Comparison of ENCODE assay signal across 8 cellular contexts in genomic region chr19:11505032-11505503, GRCh38. TPM values are rescaled to one million over a fixed set of nuclear protein-coding genes. Genes with fewer than 3 reads are reported as not detected.
DNase-seq lines count a peak whose midpoint lies in the region; ATAC-seq and TF ChIP-seq lines count a peak whose summit lies in the region.

No MANE protein-coding gene starts in this region.

- H3K27ac Mint-ChIP-seq in endodermal cell (peak overlapping the region; percentile 91), mesothelial cell of epicardium (peak overlapping the region; percentile 97)

- TF ChIP-seq CTCF in endodermal cell (conservative IDR thresholded peaks at IDR 0.05) (no peak), mesothelial cell of epicardium (IDR thresholded peaks at IDR 0.05; ENCODE audit: unreplicated experiment) (no peak)

- peak overlapping the region; percentile 81 for H3K4me3 ChIP-seq in endodermal cell (ENCODE audit: low read length)

- ATAC-seq in GM21423 (IDR thresholded peaks at IDR 0.05; ENCODE audit: unreplicated experiment): peak; percentile 85

- H3K27me3 Mint-ChIP-seq in endodermal cell (ENCODE audit: insufficient read depth) (no peaks in the 10 kb centered on the region), mesothelial cell of epicardium (ENCODE audit: low read depth) (no peaks in the 10 kb centered on the region)

- H3K4me1 Mint-ChIP-seq in endodermal cell: peaks cover 7% of the 10 kb centered on the region
- H3K4me1 Mint-ChIP-seq in mesothelial cell of epicardium: peaks cover 14% of the 10 kb centered on the region

- peak overlapping the region; percentile 72 for H3K4me3 Mint-ChIP-seq in endodermal cell
- peak overlapping the region; percentile 80 for H3K4me3 Mint-ChIP-seq in mesothelial cell of epicardium

- H3K9me3 Mint-ChIP-seq in endodermal cell (no peaks in the 10 kb centered on the region), mesothelial cell of epicardium (no peaks in the 10 kb centered on the region)

- H3K36me3 Mint-ChIP-seq in endodermal cell (ENCODE audit: low read depth): peaks cover 10% of the 10 kb centered on the region
- peaks cover 2% of the 10 kb centered on the region for H3K36me3 Mint-ChIP-seq in mesothelial cell of epicardium

- H3K9me3 ChIP-seq in endodermal cell (ENCODE audit: control insufficient read depth, low read length): no peaks in the 10 kb centered on the region

- peak overlapping the region; percentile 96 for H3K27ac ChIP-seq in endodermal cell (ENCODE audit: low read depth, low read length)

- DNase-seq in COR-L47 (lab: John Stamatoyannopoulos, UW) (peak; percentile 96), HUDEP-2 (lab: John Stamatoyannopoulos, UW; ENCODE audit: unreplicated experiment in 76 of 76) (peak; percentile 74 to 100 (median 98)), NOMO-1 treated with DMSO at 0.1 percent for 48 hours (lab: John Stamatoyannopoulos, UW; ENCODE audit: unreplicated experiment) (peak; percentile 88), endodermal cell (peak; percentile 99), mesothelial cell of epicardium (ENCODE audit: low spot score in 2 of 2, unreplicated experiment in 2 of 2) (peak; percentile 89 to 94)
- peak; percentile 91 for DNase-seq in activated CD8-positive, alpha-beta memory T cell treated with anti-CD3 and anti-CD28 coated beads, Interleukin-2, amount 50 U/mL, for 24 hours (ENCODE audit: extremely low read depth)
- DNase-seq in stimulated activated CD8-positive, alpha-beta memory T cell treated with anti-CD3 and anti-CD28 coated beads, Interleukin-15, amount 100 ng/mL, for 4 hours (ENCODE audit: low read depth in 2 of 2): peak; percentile 89 to 93

- H3K9ac ChIP-seq in endodermal cell (ENCODE audit: extremely low read depth, low read length, poor library complexity, severe bottlenecking): peak overlapping the region; percentile 87

- H3K27me3 ChIP-seq in endodermal cell (ENCODE audit: control insufficient read depth, insufficient read depth, low read length, poor library complexity, severe bottlenecking): no peaks in the 10 kb centered on the region

- WGBS in endodermal cell (ENCODE audit: insufficient coverage in 1 of 2, insufficient read length in 1 of 2), 2 experiments: 0 to 3% methylated on average over 6 to 33 of the region's 33 CpGs

- no peaks in the 10 kb centered on the region for H3K4me1 ChIP-seq in endodermal cell (ENCODE audit: control insufficient read depth, insufficient read depth, low read length)

- H3K36me3 ChIP-seq in endodermal cell (ENCODE audit: control insufficient read depth, insufficient read depth, low read length): no peaks in the 10 kb centered on the region

RNA-seq across cellular contexts. Expression of gene ZNF653, which starts 0.6 kb away (rescaled TPM):
- total RNA-seq in endodermal cell (10 to 100 TPM; 12.3 to 12.6 TPM), mesothelial cell of epicardium (13.9 to 16.5 TPM (median 15.4 TPM) in 3 replicates)
- 11.9 TPM for polyA plus RNA-seq in endodermal cell (2013, experiment 1 of 2)
- polyA plus RNA-seq in endodermal cell (2013, experiment 2 of 2): 10.4 TPM

RNA-seq across cellular contexts. Expression of gene ECSIT, which starts 23.9 kb away (rescaled TPM):
- total RNA-seq in endodermal cell: 10 to 100 TPM; 24.7 to 26.2 TPM
- 39.6 TPM for polyA plus RNA-seq in endodermal cell (2013, experiment 1 of 2)
- 30.5 TPM for polyA plus RNA-seq in endodermal cell (2013, experiment 2 of 2)
- 32.1 to 34.4 TPM (median 32.2 TPM) in 3 replicates for total RNA-seq in mesothelial cell of epicardium

RNA-seq across cellular contexts. Expression of gene ELAVL3, which starts 24.2 kb away (rescaled TPM):
- total RNA-seq in endodermal cell: under 1 TPM in 1 of 2 donors, not detected in 1; 0.55 TPM
- polyA plus RNA-seq in endodermal cell (2013, experiment 1 of 2): 42.1 TPM
- 37.5 TPM for polyA plus RNA-seq in endodermal cell (2013, experiment 2 of 2)
- 0.07 to 0.63 TPM in 2 of 3 replicates, not detected in the other for total RNA-seq in mesothelial cell of epicardium

RNA-seq across cellular contexts. Expression of gene CNN1, which starts 33.6 kb away (rescaled TPM):
- total RNA-seq in endodermal cell (10 to 100 TPM; 12.8 to 16.2 TPM), mesothelial cell of epicardium (27.7 to 30.1 TPM (median 29.6 TPM) in 3 replicates)
- 15.2 TPM for polyA plus RNA-seq in endodermal cell (2013, experiment 1 of 2)
- polyA plus RNA-seq in endodermal cell (2013, experiment 2 of 2): 17.3 TPM

RNA-seq across cellular contexts. Expression of gene ELOF1, which starts 54.0 kb away (rescaled TPM):
- total RNA-seq in endodermal cell: 10 to 100 TPM; 62.6 to 68.7 TPM
- 49.8 TPM for polyA plus RNA-seq in endodermal cell (2013, experiment 1 of 2)
- polyA plus RNA-seq in endodermal cell (2013, experiment 2 of 2): 38.8 TPM
- total RNA-seq in mesothelial cell of epicardium: 41.3 to 47.1 TPM (median 46.0 TPM) in 3 replicates

Comparison
In these comparisons a context has a peak if more than half of its experiments do, and no peak if none do; other contexts are left out.
1. Peak in every context shown above with its lines: DNase-seq, ATAC-seq, H3K4me3 ChIP-seq and H3K27ac ChIP-seq.